ENCODE assay signal across 8 cellular contexts in genomic region chr6:170280689-170281045, GRCh38. TPM values are rescaled to one million over a fixed set of nuclear protein-coding genes. Genes with fewer than 3 reads are reported as not detected.
DNase-seq lines count a peak whose midpoint lies in the region; ATAC-seq and TF ChIP-seq lines count a peak whose summit lies in the region.

No MANE protein-coding gene starts in this region.

- no peaks in the 10 kb centered on the region for H3K9me3 ChIP-seq in CD4-positive, alpha-beta T cell (ENCODE audit: control insufficient read depth, low read length)
- H3K9me3 ChIP-seq in ascending aorta, result no peaks in the 10 kb centered on the region
- H3K9me3 ChIP-seq in WERI-Rb-1 (ENCODE audit: severe bottlenecking), result no peaks in the 10 kb centered on the region

- peaks cover 5% of the 10 kb centered on the region for H3K27me3 Mint-ChIP-seq in CD4-positive, alpha-beta T cell
- H3K27me3 Mint-ChIP-seq in natural killer cell treated with Interleukin-12 subunit alpha and Interleukin-12 subunit beta and Interleukin-15 and Interleukin-18, amount 100 ng/mL, for 72 hours, result peaks cover 22 to 52% of the 10 kb centered on the region in 2 donors

- H3K27ac Mint-ChIP-seq in CD4-positive, alpha-beta T cell, result peak overlapping the region; percentile 92
- H3K27ac Mint-ChIP-seq in natural killer cell treated with Interleukin-12 subunit alpha and Interleukin-12 subunit beta and Interleukin-15 and Interleukin-18, amount 100 ng/mL, for 72 hours, result peak overlapping the region in 1 of 2 donors; percentile 47

- H3K36me3 ChIP-seq in ascending aorta (no peaks in the 10 kb centered on the region), WERI-Rb-1 (no peaks in the 10 kb centered on the region)

- peaks cover 13% of the 10 kb centered on the region for H3K36me3 Mint-ChIP-seq in CD4-positive, alpha-beta T cell (ENCODE audit: low read depth)
- no peaks in the 10 kb centered on the region for H3K36me3 Mint-ChIP-seq in natural killer cell treated with Interleukin-12 subunit alpha and Interleukin-12 subunit beta and Interleukin-15 and Interleukin-18, amount 100 ng/mL, for 72 hours

- POLR2A ChIA-PET in CD4-positive, alpha-beta T cell (lab: Charles Lee), result interaction anchor here (1.0 to 3.5 kb wide), 4 partner anchors 9 to 13 kb away, joined by 3 to 22 read pairs (median 10); partner anchors contain the start of gene DLL1

- H3K27me3 ChIP-seq in CD4-positive, alpha-beta T cell (ENCODE audit: control insufficient read depth, insufficient read depth, low read length), result no peaks in the 10 kb centered on the region
- H3K27me3 ChIP-seq in ascending aorta, result no peaks in the 10 kb centered on the region
- peaks cover 6% of the 10 kb centered on the region for H3K27me3 ChIP-seq in WERI-Rb-1 (ENCODE audit: insufficient read depth, low read depth, severe bottlenecking)

- intact Hi-C loops in CD4-positive, alpha-beta T cell (cut with DNase I, micrococcal nuclease), result no loop called here
- intact Hi-C loops in ascending aorta (cut with DNase I), result no loop called here

- peak overlapping the region; percentile 90 for H3K4me3 Mint-ChIP-seq in CD4-positive, alpha-beta T cell
- no peak overlapping the region for H3K4me3 Mint-ChIP-seq in natural killer cell treated with Interleukin-12 subunit alpha and Interleukin-12 subunit beta and Interleukin-15 and Interleukin-18, amount 100 ng/mL, for 72 hours

- H3K4me1 ChIP-seq in ascending aorta, result no peaks in the 10 kb centered on the region

- H3K27ac ChIP-seq in CD4-positive, alpha-beta T cell (ENCODE audit: low read depth, low read length), result no peak overlapping the region
- H3K27ac ChIP-seq in ascending aorta (no peak overlapping the region), WERI-Rb-1 (no peak overlapping the region)

- peak in 1 of 10 experiments; percentile 29 for DNase-seq in CD4-positive, alpha-beta T cell
- DNase-seq in ascending aorta (ENCODE audit: low spot score in 2 of 2) (peak in 1 of 2 donors; percentile 54), SIG-M5 treated with dmso at 0.1 percent for 504 hours (lab: John Stamatoyannopoulos, UW; ENCODE audit: unreplicated experiment) (no peak), WERI-Rb-1 (no peak)
- DNase-seq in natural killer cell treated with Interleukin-12 subunit alpha and Interleukin-12 subunit beta and Interleukin-15 and Interleukin-18, amount 100 ng/mL, for 72 hours (ENCODE audit: low spot score), result peak; percentile 44
- no peak for DNase-seq in stimulated activated naive CD4-positive, alpha-beta T cell treated with Interleukin-2 at 50 U/mL for 16 hours (lab: John Stamatoyannopoulos, UW)
- DNase-seq in NK-92 treated with Interleukin-12 subunit alpha and Interleukin-12 subunit beta, amount 100 ng/mL, for 24 hours (lab: John Stamatoyannopoulos, UW), result no peak

- CTCF ChIA-PET in CD4-positive, alpha-beta T cell (lab: Charles Lee), result no interaction called here

- TF ChIP-seq CTCF in CD4-positive, alpha-beta T cell (IDR thresholded peaks at IDR 0.05), result no peak
- TF ChIP-seq CTCF in ascending aorta (IDR thresholded peaks at IDR 0.05) (no peak), WERI-Rb-1 (IDR thresholded peaks at IDR 0.05; ENCODE audit: low read depth, low read length) (no peak)

- no peaks in the 10 kb centered on the region for H3K9me3 Mint-ChIP-seq in CD4-positive, alpha-beta T cell
- no peaks in the 10 kb centered on the region for H3K9me3 Mint-ChIP-seq in natural killer cell treated with Interleukin-12 subunit alpha and Interleukin-12 subunit beta and Interleukin-15 and Interleukin-18, amount 100 ng/mL, for 72 hours

- H3K4me3 ChIP-seq in ascending aorta (peak overlapping the region; percentile 18 to 61), WERI-Rb-1 (ENCODE audit: low read depth, low read length) (no peak overlapping the region)

- peaks cover 38% of the 10 kb centered on the region for H3K4me1 Mint-ChIP-seq in CD4-positive, alpha-beta T cell (ENCODE audit: low read depth)
- peaks cover 11 to 19% of the 10 kb centered on the region in 2 donors for H3K4me1 Mint-ChIP-seq in natural killer cell treated with Interleukin-12 subunit alpha and Interleukin-12 subunit beta and Interleukin-15 and Interleukin-18, amount 100 ng/mL, for 72 hours (ENCODE audit: low read depth in 2 of 2)

- peak; percentile 78 for ATAC-seq in CD4-positive, alpha-beta T cell (ENCODE audit: poor library complexity)
- peak; percentile 39 for ATAC-seq in HG02678 (IDR thresholded peaks at IDR 0.05; ENCODE audit: unreplicated experiment)
- ATAC-seq in natural killer cell treated with Interleukin-12 subunit alpha and Interleukin-12 subunit beta and Interleukin-15 and Interleukin-18, amount 100 ng/mL, for 72 hours, result peak in 1 of 2 donors; percentile 76

RNA-seq across cellular contexts. Expression of gene DLL1, which starts 10.2 kb away (rescaled TPM):
- total RNA-seq in CD4-positive, alpha-beta T cell, result 1 to 10 TPM; 7.1 to 7.2 TPM
- 16.5 TPM for total RNA-seq in ascending aorta
- total RNA-seq in natural killer cell treated with Interleukin-12 subunit alpha and Interleukin-12 subunit beta and Interleukin-15 and Interleukin-18, amount 100 ng/mL, for 72 hours, result under 1 TPM; 0.12 to 0.61 TPM

RNA-seq across cellular contexts. Expression of gene FAM120B, which starts 25.9 kb away (rescaled TPM):
- 10 to 100 TPM; 24.1 to 26.7 TPM for total RNA-seq in CD4-positive, alpha-beta T cell
- 9.9 TPM for total RNA-seq in ascending aorta
- total RNA-seq in natural killer cell treated with Interleukin-12 subunit alpha and Interleukin-12 subunit beta and Interleukin-15 and Interleukin-18, amount 100 ng/mL, for 72 hours, result 10 to 100 TPM; 19.9 to 28.0 TPM

Comparison
In these comparisons a context has a peak if more than half of its experiments do, and no peak if none do; other contexts are left out.
1. RNA of gene DLL1, which starts 10.2 kb away (total RNA-seq): 16.5 TPM in ascending aorta (single experiment) and 7.1 to 7.2 TPM in CD4-positive, alpha-beta T cell; 0.12 to 0.61 TPM in natural killer cell treated with Interleukin-12 subunit alpha and Interleukin-12 subunit beta and Interleukin-15 and Interleukin-18, amount 100 ng/mL, for 72 hours; every median in the first group is over 4 times any median in the second.